8 cellular contexts compared by ENCODE assay signal in genomic region chr1:234600418-234601216, GRCh38. TPM values are rescaled to one million over a fixed set of nuclear protein-coding genes. Genes with fewer than 3 reads are reported as not detected.
DNase-seq lines count a peak whose midpoint lies in the region; ATAC-seq and TF ChIP-seq lines count a peak whose summit lies in the region.

No MANE protein-coding gene starts in this region.

- peak overlapping the region; percentile 39 for H3K4me3 ChIP-seq in LNCaP clone FGC (ENCODE audit: low read depth, low read length)

- no peaks in the 10 kb centered on the region for H3K27me3 Mint-ChIP-seq in activated T-helper 2 cell treated with anti-CD3 and anti-CD28 coated beads, Interferon-gamma antibody, Interleukin-2, Interleukin-4, amounts not matched to agents 10 μg/mL and 5 μg/mL and 100 μg/mL, durations not matched to agents 14 hours and 24 hours and 36 hours (ENCODE audit: low read depth)

- H3K4me3 Mint-ChIP-seq in activated T-helper 2 cell treated with anti-CD3 and anti-CD28 coated beads, Interferon-gamma antibody, Interleukin-2, Interleukin-4, amounts not matched to agents 10 μg/mL and 5 μg/mL and 100 μg/mL, durations not matched to agents 14 hours and 24 hours and 36 hours (ENCODE audit: low read depth) = peak overlapping the region; percentile 66

- ATAC-seq in Right ventricle myocardium superior (ENCODE audit: poor library complexity) (peak; percentile 15), Right ventricle myocardium inferior (no peak), left ventricle myocardium superior (peak; percentile 15), HG02763 (IDR thresholded peaks at IDR 0.05; ENCODE audit: unreplicated experiment) (no peak)

- H3K27ac Mint-ChIP-seq in activated T-helper 2 cell treated with anti-CD3 and anti-CD28 coated beads, Interferon-gamma antibody, Interleukin-2, Interleukin-4, amounts not matched to agents 10 μg/mL and 5 μg/mL and 100 μg/mL, durations not matched to agents 14 hours and 24 hours and 36 hours = peak overlapping the region; percentile 88

- DNase-seq in Right ventricle myocardium superior (peak; percentile 80), Right ventricle myocardium inferior (ENCODE audit: missing footprints) (no peak), LNCaP clone FGC (ENCODE audit: low read depth) (no peak), left ventricle myocardium superior (peak; percentile 75), renal cortical epithelial cell (ENCODE audit: low read depth) (peak; percentile 66), cortex of kidney (lab: John Stamatoyannopoulos, UW) (no peak)
- peak; percentile 37 for DNase-seq in activated T-helper 2 cell treated with anti-CD3 and anti-CD28 coated beads, Interferon-gamma antibody, Interleukin-2, Interleukin-4, amounts not matched to agents 10 μg/mL and 5 μg/mL and 100 μg/mL, durations not matched to agents 14 hours and 24 hours and 36 hours (ENCODE audit: low spot score)

- peaks cover 55% of the 10 kb centered on the region for H3K4me1 Mint-ChIP-seq in activated T-helper 2 cell treated with anti-CD3 and anti-CD28 coated beads, Interferon-gamma antibody, Interleukin-2, Interleukin-4, amounts not matched to agents 10 μg/mL and 5 μg/mL and 100 μg/mL, durations not matched to agents 14 hours and 24 hours and 36 hours (ENCODE audit: low read depth)

- intact Hi-C loops in Right ventricle myocardium superior (cut with DNase I) (loop anchor here (5.0 to 10.0 kb wide), 2 partner anchors 68 to 394 kb away; no protein-coding TSS in a partner anchor), Right ventricle myocardium inferior (cut with DNase I) (no loop called here), left ventricle myocardium superior (cut with micrococcal nuclease) (loop anchor here (5.0 to 10.0 kb wide), 3 partner anchors 103 to 477 kb away; no protein-coding TSS in a partner anchor)
- intact Hi-C loops in activated T-helper 2 cell treated with anti-CD3 and anti-CD28 coated beads, Interferon-gamma antibody, Interleukin-2, Interleukin-4, amounts not matched to agents 10 μg/mL and 5 μg/mL and 100 μg/mL, durations not matched to agents 14 hours and 24 hours and 36 hours (cut with micrococcal nuclease) = loop anchor here (1.0 to 10.0 kb wide), 9 partner anchors 10 to 1257 kb away; partner anchors contain the start of genes ARID4B, COA6, GGPS1 and IRF2BP2

- H3K36me3 Mint-ChIP-seq in activated T-helper 2 cell treated with anti-CD3 and anti-CD28 coated beads, Interferon-gamma antibody, Interleukin-2, Interleukin-4, amounts not matched to agents 10 μg/mL and 5 μg/mL and 100 μg/mL, durations not matched to agents 14 hours and 24 hours and 36 hours (ENCODE audit: low read depth) = peaks cover 66% of the 10 kb centered on the region

- peaks cover 10% of the 10 kb centered on the region for H3K9me3 Mint-ChIP-seq in activated T-helper 2 cell treated with anti-CD3 and anti-CD28 coated beads, Interferon-gamma antibody, Interleukin-2, Interleukin-4, amounts not matched to agents 10 μg/mL and 5 μg/mL and 100 μg/mL, durations not matched to agents 14 hours and 24 hours and 36 hours

- TF ChIP-seq CTCF in LNCaP clone FGC (IDR thresholded peaks at IDR 0.05; ENCODE audit: control insufficient read depth, extremely low read depth, insufficient read depth) = no peak

RNA-seq across cellular contexts. Expression of gene IRF2BP2, which starts 9.4 kb away (rescaled TPM):
- 119 TPM for total RNA-seq in Right ventricle myocardium superior
- 116 TPM for total RNA-seq in Right ventricle myocardium inferior
- total RNA-seq in activated T-helper 2 cell treated with anti-CD3 and anti-CD28 coated beads, Interferon-gamma antibody, Interleukin-2, Interleukin-4, amounts not matched to agents 10 μg/mL and 5 μg/mL and 100 μg/mL, durations not matched to agents 14 hours and 24 hours and 36 hours = 276 and 292 TPM in 2 replicates
- 124 TPM for total RNA-seq in left ventricle myocardium superior
- 53.0 and 79.6 TPM in 2 replicates for total RNA-seq in renal cortical epithelial cell

Comparison
In these comparisons a context has a peak if more than half of its experiments do, and no peak if none do; other contexts are left out.
1. ATAC-seq: peak in Right ventricle myocardium superior (single experiment) and left ventricle myocardium superior (single experiment); none in Right ventricle myocardium inferior (single experiment) and HG02763 (single experiment).
2. DNase-seq: peak in Right ventricle myocardium superior (single experiment), activated T-helper 2 cell treated with anti-CD3 and anti-CD28 coated beads, Interferon-gamma antibody, Interleukin-2, Interleukin-4, amounts not matched to agents 10 μg/mL and 5 μg/mL and 100 μg/mL, durations not matched to agents 14 hours and 24 hours and 36 hours (single experiment), left ventricle myocardium superior (single experiment) and renal cortical epithelial cell (single experiment); none in Right ventricle myocardium inferior (single experiment), LNCaP clone FGC (single experiment) and cortex of kidney (single experiment).